In the genomic region with DNA sequence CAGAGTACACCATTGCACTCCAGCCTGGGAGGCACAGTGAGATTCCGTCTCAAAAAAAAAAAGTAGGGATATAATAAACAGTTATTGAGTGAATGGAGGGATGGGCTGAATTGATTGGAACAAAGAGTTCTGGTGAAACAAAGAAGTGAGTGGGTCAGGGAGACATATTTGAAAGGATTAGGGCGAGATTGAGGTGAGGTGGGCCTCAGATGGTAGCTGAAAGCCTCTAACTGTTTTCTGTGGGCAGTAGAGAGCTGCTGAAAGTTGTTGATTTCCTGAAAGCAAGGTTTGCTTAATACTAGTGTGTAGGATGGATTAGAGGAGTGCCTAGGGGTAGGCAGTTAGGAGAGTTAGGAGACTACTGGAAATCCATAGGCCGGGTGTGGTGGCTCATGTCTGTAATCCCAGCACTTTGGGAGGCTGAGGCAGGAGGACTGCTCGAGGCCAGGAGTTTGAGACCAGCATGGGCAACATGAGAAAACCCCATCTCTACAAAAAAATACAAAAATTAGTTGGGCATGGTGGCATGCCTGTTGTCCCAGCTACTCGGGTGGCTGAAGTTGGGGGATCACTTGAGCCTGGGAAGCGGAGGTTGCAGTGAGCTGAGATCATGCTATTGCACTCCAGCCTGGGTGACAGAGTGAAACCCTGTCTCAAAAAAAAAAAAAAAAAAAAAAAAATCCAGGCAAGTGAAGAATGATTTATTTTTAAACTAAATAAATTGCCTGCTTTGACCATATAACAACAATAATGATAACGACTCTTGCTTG, we compare ENCODE assay signal across 22 cellular contexts. TPM values are rescaled to one million over a fixed set of nuclear protein-coding genes. Genes with fewer than 3 reads are reported as not detected.
DNase-seq lines count a peak whose midpoint lies in the region; ATAC-seq and TF ChIP-seq lines count a peak whose summit lies in the region.
"Had no signal": no experiment of that assay in that cellular context is flagged by ENCODE, and none has a peak within 500 bp of the region (broad histone marks: within the 10 kb centered on the region; RNA-seq: fewer than 3 reads in every experiment).

No MANE protein-coding gene starts in this region.

- no peaks in the 10 kb centered on the region for H3K79me2 ChIP-seq in osteoblast (ENCODE audit: insufficient read depth, low read length)

- H3K27me3 ChIP-seq in osteoblast (ENCODE audit: insufficient read depth, low read length), result no peaks in the 10 kb centered on the region
- H3K27me3 ChIP-seq: neutrophil had no signal

- no peak overlapping the region for H3K4me2 ChIP-seq in osteoblast (ENCODE audit: insufficient read depth, low read length)

- H3K27me3 Mint-ChIP-seq in T-helper 2 cell treated with Interferon-gamma antibody and Interleukin-4, amounts not matched to agents 5 μg/mL and 100 μg/mL, for 36 hours (ENCODE audit: low read depth), result no peaks in the 10 kb centered on the region
- H3K27me3 Mint-ChIP-seq in HFFc6 (ENCODE audit: insufficient read depth), result no peaks in the 10 kb centered on the region
- H3K27me3 Mint-ChIP-seq in activated T-helper 2 cell treated with anti-CD3 and anti-CD28 coated beads, Interferon-gamma antibody, Interleukin-2, Interleukin-4, amounts not matched to agents 10 μg/mL and 5 μg/mL and 100 μg/mL, durations not matched to agents 14 hours and 24 hours and 36 hours (ENCODE audit: low read depth), result no peaks in the 10 kb centered on the region
- H3K27me3 Mint-ChIP-seq: activated naive CD8-positive, alpha-beta T cell had no signal

- H3K9me3 Mint-ChIP-seq in T-helper 2 cell treated with Interferon-gamma antibody and Interleukin-4, amounts not matched to agents 5 μg/mL and 100 μg/mL, for 36 hours, result no peaks in the 10 kb centered on the region
- H3K9me3 Mint-ChIP-seq in HFFc6, result no peaks in the 10 kb centered on the region
- H3K9me3 Mint-ChIP-seq in activated T-helper 2 cell treated with anti-CD3 and anti-CD28 coated beads, Interferon-gamma antibody, Interleukin-2, Interleukin-4, amounts not matched to agents 10 μg/mL and 5 μg/mL and 100 μg/mL, durations not matched to agents 14 hours and 24 hours and 36 hours, result no peaks in the 10 kb centered on the region
- H3K9me3 Mint-ChIP-seq: CD8-positive, alpha-beta T cell had no signal

- peaks cover 34% of the 10 kb centered on the region for H3K4me1 Mint-ChIP-seq in T-helper 2 cell treated with Interferon-gamma antibody and Interleukin-4, amounts not matched to agents 5 μg/mL and 100 μg/mL, for 36 hours (ENCODE audit: low read depth)
- peaks cover 37% of the 10 kb centered on the region for H3K4me1 Mint-ChIP-seq in HFFc6 (ENCODE audit: low read depth)
- peaks cover 32% of the 10 kb centered on the region for H3K4me1 Mint-ChIP-seq in activated T-helper 2 cell treated with anti-CD3 and anti-CD28 coated beads, Interferon-gamma antibody, Interleukin-2, Interleukin-4, amounts not matched to agents 10 μg/mL and 5 μg/mL and 100 μg/mL, durations not matched to agents 14 hours and 24 hours and 36 hours (ENCODE audit: low read depth)

- no peak for TF ChIP-seq CTCF in HFFc6 (IDR thresholded peaks at IDR 0.05)
- no peak for TF ChIP-seq CTCF in osteoblast (IDR thresholded peaks at IDR 0.05; ENCODE audit: extremely low read depth, low read depth, low read length)

- no peak overlapping the region for H2AFZ ChIP-seq in osteoblast (ENCODE audit: low read length)

- no peak for DNase-seq in T-helper 2 cell treated with Interferon-gamma antibody and Interleukin-4, amounts not matched to agents 5 μg/mL and 100 μg/mL, for 36 hours (ENCODE audit: low spot score)
- DNase-seq in T-helper 2 cell (no peak), HFFc6 (no peak), osteoblast (ENCODE audit: insufficient read length, low spot score, missing footprints) (no peak), AG08396 (ENCODE audit: low spot score) (no peak)
- no peak for DNase-seq in activated T-helper 2 cell treated with anti-CD3 and anti-CD28 coated beads, Interferon-gamma antibody, Interleukin-2, Interleukin-4, amounts not matched to agents 10 μg/mL and 5 μg/mL and 100 μg/mL, durations not matched to agents 14 hours and 24 hours and 36 hours (ENCODE audit: low spot score)
- DNase-seq: AML-193; CD8-positive, alpha-beta T cell; DMS53; Kasumi-1; mammary epithelial cell; NCI-H1930; NCI-H226; NCI-H774; substantia nigra had no signal

- no peak overlapping the region for H3K4me3 ChIP-seq in osteoblast (ENCODE audit: insufficient read depth, low read length)
- H3K4me3 ChIP-seq: skin epidermis had no signal

- intact Hi-C loops in activated T-helper 2 cell treated with anti-CD3 and anti-CD28 coated beads, Interferon-gamma antibody, Interleukin-2, Interleukin-4, amounts not matched to agents 10 μg/mL and 5 μg/mL and 100 μg/mL, durations not matched to agents 14 hours and 24 hours and 36 hours (cut with micrococcal nuclease), result loop anchor here (5.0 to 10.0 kb wide), 2 partner anchors 43 to 66 kb away; a partner anchor contains a TSS

- H3K4me1 ChIP-seq in osteoblast (ENCODE audit: insufficient read depth, low read length), result peaks cover 18% of the 10 kb centered on the region

- ATAC-seq in GM18873 (IDR thresholded peaks at IDR 0.05; ENCODE audit: low FRiP score, unreplicated experiment), result no peak
- no peak for ATAC-seq in GM19328 (IDR thresholded peaks at IDR 0.05; ENCODE audit: unreplicated experiment)
- ATAC-seq: CD8-positive, alpha-beta T cell had no signal

- peak overlapping the region; percentile 49 for H3K27ac Mint-ChIP-seq in T-helper 2 cell treated with Interferon-gamma antibody and Interleukin-4, amounts not matched to agents 5 μg/mL and 100 μg/mL, for 36 hours
- H3K27ac Mint-ChIP-seq in HFFc6, result peak overlapping the region; percentile 51
- peak overlapping the region; percentile 55 for H3K27ac Mint-ChIP-seq in activated T-helper 2 cell treated with anti-CD3 and anti-CD28 coated beads, Interferon-gamma antibody, Interleukin-2, Interleukin-4, amounts not matched to agents 10 μg/mL and 5 μg/mL and 100 μg/mL, durations not matched to agents 14 hours and 24 hours and 36 hours
- H3K27ac Mint-ChIP-seq: activated naive CD8-positive, alpha-beta T cell; CD8-positive, alpha-beta T cell had no signal

- H3K4me3 Mint-ChIP-seq in T-helper 2 cell treated with Interferon-gamma antibody and Interleukin-4, amounts not matched to agents 5 μg/mL and 100 μg/mL, for 36 hours, result no peak overlapping the region
- no peak overlapping the region for H3K4me3 Mint-ChIP-seq in HFFc6
- H3K4me3 Mint-ChIP-seq in activated T-helper 2 cell treated with anti-CD3 and anti-CD28 coated beads, Interferon-gamma antibody, Interleukin-2, Interleukin-4, amounts not matched to agents 10 μg/mL and 5 μg/mL and 100 μg/mL, durations not matched to agents 14 hours and 24 hours and 36 hours (ENCODE audit: low read depth), result no peak overlapping the region
- H3K4me3 Mint-ChIP-seq: activated naive CD8-positive, alpha-beta T cell; CD8-positive, alpha-beta T cell had no signal

- H4K20me1 ChIP-seq in osteoblast (ENCODE audit: insufficient read depth, low read length), result no peaks in the 10 kb centered on the region

- H3K36me3 ChIP-seq in osteoblast (ENCODE audit: insufficient read depth, low read length), result no peaks in the 10 kb centered on the region
- H3K36me3 ChIP-seq: neutrophil had no signal

- H3K9me3 ChIP-seq in osteoblast (ENCODE audit: low read depth, low read length), result no peaks in the 10 kb centered on the region
- H3K9me3 ChIP-seq: neutrophil had no signal

- H3K27ac ChIP-seq in osteoblast (ENCODE audit: low read depth, low read length), result peak overlapping the region; percentile 52
- H3K27ac ChIP-seq: 22Rv1, epithelial cell of prostate, skin epidermis had no signal

- H3K36me3 Mint-ChIP-seq in T-helper 2 cell treated with Interferon-gamma antibody and Interleukin-4, amounts not matched to agents 5 μg/mL and 100 μg/mL, for 36 hours (ENCODE audit: low read depth), result no peaks in the 10 kb centered on the region
- H3K36me3 Mint-ChIP-seq in HFFc6 (ENCODE audit: low read depth), result no peaks in the 10 kb centered on the region
- H3K36me3 Mint-ChIP-seq in activated T-helper 2 cell treated with anti-CD3 and anti-CD28 coated beads, Interferon-gamma antibody, Interleukin-2, Interleukin-4, amounts not matched to agents 10 μg/mL and 5 μg/mL and 100 μg/mL, durations not matched to agents 14 hours and 24 hours and 36 hours (ENCODE audit: low read depth), result no peaks in the 10 kb centered on the region
- H3K36me3 Mint-ChIP-seq: activated naive CD8-positive, alpha-beta T cell; CD8-positive, alpha-beta T cell had no signal

RNA-seq across cellular contexts. Expression of a gene that starts 41.4 kb away (rescaled TPM):
- total RNA-seq in HFFc6 (2021; fragmentation: NEBNext Ultra II Directional; extraction: Animal tissue kit (Norgen Biotek cat#: 25700)), result 10 to 100 TPM; 15.7 to 20.8 (median 19.2) TPM
- 50.9 and 53.2 TPM in 2 replicates for total RNA-seq in activated T-helper 2 cell treated with anti-CD3 and anti-CD28 coated beads, Interferon-gamma antibody, Interleukin-2, Interleukin-4, amounts not matched to agents 10 μg/mL and 5 μg/mL and 100 μg/mL, durations not matched to agents 14 hours and 24 hours and 36 hours
- total RNA-seq in osteoblast, result 9.1 and 10.9 TPM in 2 replicates
